ENCODE assay signal across 8 cellular contexts in genomic region chr9:22008662-22009562, GRCh38. TPM values are rescaled to one million over a fixed set of nuclear protein-coding genes. Genes with fewer than 3 reads are reported as not detected.
A peak's percentile ranks its signal among the peaks of the same experiment; 100 is the strongest.
DNase-seq lines count a peak whose midpoint lies in the region; ATAC-seq, FAIRE-seq and TF ChIP-seq lines count a peak whose summit lies in the region.

Gene CDKN2B, minus strand, starts transcription at chr9:22009305. Its CDS starts 352 bp downstream, at chr9:22008953.

- ATAC-seq in GM21515 (IDR thresholded peaks at IDR 0.05; ENCODE audit: unreplicated experiment) (peak; percentile 94), omental fat pad (ENCODE audit: low FRiP score) (peak; percentile 97)

- no peak within 1 kb of the TSS for H3K27ac Mint-ChIP-seq in activated naive CD8-positive, alpha-beta T cell
- peak within 1 kb of the TSS; percentile 34 for H3K27ac Mint-ChIP-seq in glutamatergic neuron (ENCODE audit: unreplicated experiment)

- POLR2A ChIA-PET in RWPE1 (lab: Yijun Ruan, JAX; ENCODE audit: low non-redundant PET), result interaction anchor here (0.8 to 1.8 kb wide), 6 partner anchors 15 to 232 kb away, joined by 3 to 14 read pairs (median 4); partner anchors contain the start of genes CDKN2A and CDKN2B-AS1

- H3K9ac ChIP-seq in HUES6 (ENCODE audit: low read length), result peak within 1 kb of the TSS; percentile 74

- no peaks in the 10 kb centered on the region for H3K9me3 ChIP-seq in HUES6 (ENCODE audit: control insufficient read depth, insufficient read depth, low read depth, low read length)

- FAIRE-seq in urothelium cell line (lab: Jason Lieb, UNC), result no peak

- H3K9me3 Mint-ChIP-seq in activated naive CD8-positive, alpha-beta T cell (ENCODE audit: low read depth), result no peaks in the 10 kb centered on the region
- H3K9me3 Mint-ChIP-seq in glutamatergic neuron (ENCODE audit: unreplicated experiment), result peaks cover 10% of the 10 kb centered on the region

- H3K4me1 Mint-ChIP-seq in activated naive CD8-positive, alpha-beta T cell (ENCODE audit: low read depth), result peaks cover 22% of the 10 kb centered on the region
- H3K4me1 Mint-ChIP-seq in glutamatergic neuron (ENCODE audit: low read depth, unreplicated experiment), result peaks cover 9% of the 10 kb centered on the region

- H3K36me3 Mint-ChIP-seq in activated naive CD8-positive, alpha-beta T cell, result no peaks in the 10 kb centered on the region
- H3K36me3 Mint-ChIP-seq in glutamatergic neuron (ENCODE audit: unreplicated experiment), result no peaks in the 10 kb centered on the region

- DNase-seq in DMS153 (lab: John Stamatoyannopoulos, UW), result peak; percentile 92
- DNase-seq in RWPE1 (ENCODE audit: low spot score), result peak; percentile 99
- DNase-seq in glutamatergic neuron, result peak; percentile 98
- DNase-seq in omental fat pad (ENCODE audit: low spot score), result peak; percentile 67
- peak; percentile 12 for DNase-seq in urothelium cell line (ENCODE audit: low spot score)

- CTCF ChIA-PET in RWPE1 (lab: Yijun Ruan, JAX), result interaction anchor here (0.5 to 3.2 kb wide), 30 partner anchors 9 to 756 kb away, joined by 3 to 40 read pairs (median 4); partner anchors contain the start of genes CDKN2A and CDKN2B-AS1

- H3K27ac ChIP-seq in HUES6 (ENCODE audit: low read depth, low read length) (no peak within 1 kb of the TSS), RWPE1 (peak within 1 kb of the TSS; percentile 97)

- H3K4me3 ChIP-seq in HUES6 (ENCODE audit: low read depth, low read length), result peak within 1 kb of the TSS; percentile 82

- TF ChIP-seq CTCF in RWPE1 (conservative IDR thresholded peaks at IDR 0.05; ENCODE audit: low read depth), result peak; percentile 99
- TF ChIP-seq CTCF in glutamatergic neuron (IDR thresholded peaks at IDR 0.05; ENCODE audit: partially characterized antibody, unreplicated experiment), result peak; percentile 97
- peak in 2 of 3 donors; percentile 4 to 86 for TF ChIP-seq CTCF in omental fat pad (IDR thresholded peaks at IDR 0.05)

- peaks cover 42% of the 10 kb centered on the region for H3K27me3 Mint-ChIP-seq in activated naive CD8-positive, alpha-beta T cell
- H3K27me3 Mint-ChIP-seq in glutamatergic neuron (ENCODE audit: unreplicated experiment), result peaks cover 24% of the 10 kb centered on the region

- peaks cover 65% of the 10 kb centered on the region for H3K27me3 ChIP-seq in HUES6 (ENCODE audit: control insufficient read depth, insufficient read depth, low read length)

- no peaks in the 10 kb centered on the region for H3K36me3 ChIP-seq in HUES6 (ENCODE audit: control insufficient read depth, insufficient read depth, low read length)

- H3K4me1 ChIP-seq in HUES6 (ENCODE audit: control insufficient read depth, insufficient read depth, low read length), result 0 out of 2 replicates have a peak, but pooled peaks cover 9% of the 10 kb centered on the region

- H3K4me3 Mint-ChIP-seq in activated naive CD8-positive, alpha-beta T cell, result peak within 1 kb of the TSS; percentile 74
- peak within 1 kb of the TSS; percentile 98 for H3K4me3 Mint-ChIP-seq in glutamatergic neuron (ENCODE audit: unreplicated experiment)

RNA-seq across cellular contexts. Expression of gene CDKN2B, which starts in this region (rescaled TPM):
- total RNA-seq in glutamatergic neuron (ENCODE audit: unreplicated experiment) (0.93 TPM), omental fat pad (10 to 100 TPM; 17.0 to 84.7 (median 34.9) TPM)

Comparison
In these comparisons a context has a peak if more than half of its experiments do, and no peak if none do; other contexts are left out.
1. Peak in DNase-seq in glutamatergic neuron; RNA of the gene not detected or under 1 TPM.
2. DNase-seq: peak in every context shown above with its lines; median percentile 99 in RWPE1; 98 in glutamatergic neuron; 92 in DMS153; 67 in omental fat pad; 12 in urothelium cell line.
3. CTCF ChIP-seq: peak in every context shown above with its lines; median percentile 99 in RWPE1; 97 in glutamatergic neuron; 45 in omental fat pad.